ENCODE assay signal across 18 cellular contexts in genomic region chr13:93224545-93224944, GRCh38. TPM values are rescaled to one million over a fixed set of nuclear protein-coding genes. Genes with fewer than 3 reads are reported as not detected.
DNase-seq lines count a peak whose midpoint lies in the region; TF ChIP-seq lines count a peak whose summit lies in the region.
"Had no signal": no experiment of that assay in that cellular context is flagged by ENCODE, and none has a peak within 500 bp of the region (broad histone marks: within the 10 kb centered on the region; RNA-seq: fewer than 3 reads in every experiment).

No MANE protein-coding gene starts in this region.

- H3K36me3 Mint-ChIP-seq in endothelial cell (ENCODE audit: low read depth, unreplicated experiment), result no peaks in the 10 kb centered on the region
- no peaks in the 10 kb centered on the region for H3K36me3 Mint-ChIP-seq in activated CD4-positive, alpha-beta T cell treated with anti-CD3 and anti-CD28 coated beads, Interleukin-2, amount 10 ng/mL, durations not matched to agents 7 days and 5 days (ENCODE audit: low read depth)
- H3K36me3 Mint-ChIP-seq: memory B cell had no signal

- H3K18ac ChIP-seq in mesenchymal stem cell (ENCODE audit: low read depth in 1 of 2, low read length in 2 of 2), result no peak overlapping the region

- H3K36me3 ChIP-seq in HUES64 (ENCODE audit: insufficient read depth, low read length) (no peaks in the 10 kb centered on the region), mesenchymal stem cell (ENCODE audit: control insufficient read depth in 1 of 2, insufficient read depth in 2 of 2, low read depth in 1 of 2, low read length in 2 of 2) (no peaks in the 10 kb centered on the region)
- H3K36me3 ChIP-seq: transverse colon had no signal

- H2AK5ac ChIP-seq in mesenchymal stem cell (ENCODE audit: low read length, severe bottlenecking), result no peak overlapping the region

- H3K27ac ChIP-seq in HUES64 (ENCODE audit: low read depth, low read length), result peak overlapping the region; percentile 58
- H3K27ac ChIP-seq in mesenchymal stem cell (ENCODE audit: low read length, poor library complexity, severe bottlenecking), result no peak overlapping the region
- H3K27ac ChIP-seq: parathyroid adenoma, transverse colon had no signal

- H3K27ac Mint-ChIP-seq in endothelial cell (ENCODE audit: unreplicated experiment), result peak overlapping the region; percentile 26
- no peak overlapping the region for H3K27ac Mint-ChIP-seq in activated CD4-positive, alpha-beta T cell treated with anti-CD3 and anti-CD28 coated beads, Interleukin-2, amount 10 ng/mL, durations not matched to agents 7 days and 5 days
- H3K27ac Mint-ChIP-seq: memory B cell had no signal

- peak; percentile 32 for DNase-seq in AG09309 (ENCODE audit: low read depth)
- no peak for DNase-seq in endothelial cell (ENCODE audit: low spot score)
- peak; percentile 72 for DNase-seq in mesenchymal stem cell
- no peak for DNase-seq in NCI-H82 (lab: John Stamatoyannopoulos, UW)
- no peak for DNase-seq in hypothalamus (lab: John Stamatoyannopoulos, UW)
- no peak for DNase-seq in occipital lobe (lab: John Stamatoyannopoulos, UW)
- no peak for DNase-seq in activated CD4-positive, alpha-beta T cell treated with anti-CD3 and anti-CD28 coated beads, Interleukin-2, amount 10 ng/mL, durations not matched to agents 7 days and 5 days
- DNase-seq: activated CD4-positive, alpha-beta T cell treated with anti-CD3 and anti-CD28 coated beads for 4 hours; activated T-cell treated with anti-CD3 and anti-CD28 coated beads, Interleukin-2, amount 50 U/mL, for 48 hours; DMS153; head of caudate nucleus; NCI-H2227 treated with DMSO at 0.1 percent for 48 hours; OCI-M1; T-helper 1 cell; transverse colon had no signal

- H3K9ac ChIP-seq in HUES64 (ENCODE audit: low read depth, low read length) (no peak overlapping the region), mesenchymal stem cell (ENCODE audit: low read length) (no peak overlapping the region)
- H3K9ac ChIP-seq: parathyroid adenoma had no signal

- H3K4me1 Mint-ChIP-seq in endothelial cell (ENCODE audit: unreplicated experiment), result peaks cover 35% of the 10 kb centered on the region
- no peaks in the 10 kb centered on the region for H3K4me1 Mint-ChIP-seq in activated CD4-positive, alpha-beta T cell treated with anti-CD3 and anti-CD28 coated beads, Interleukin-2, amount 10 ng/mL, durations not matched to agents 7 days and 5 days
- H3K4me1 Mint-ChIP-seq: memory B cell had no signal

- H2BK15ac ChIP-seq in mesenchymal stem cell (ENCODE audit: low read depth, poor library complexity, severe bottlenecking), result no peak overlapping the region

- no peak overlapping the region for H2AFZ ChIP-seq in mesenchymal stem cell (ENCODE audit: low read depth, low read length)
- H2AFZ ChIP-seq: parathyroid adenoma had no signal

- H2BK120ac ChIP-seq in mesenchymal stem cell (ENCODE audit: low read depth, low read length), result no peak overlapping the region

- no peak overlapping the region for H4K8ac ChIP-seq in mesenchymal stem cell (ENCODE audit: low read length)

- H3K9me3 Mint-ChIP-seq in endothelial cell (ENCODE audit: unreplicated experiment), result no peaks in the 10 kb centered on the region
- no peaks in the 10 kb centered on the region for H3K9me3 Mint-ChIP-seq in activated CD4-positive, alpha-beta T cell treated with anti-CD3 and anti-CD28 coated beads, Interleukin-2, amount 10 ng/mL, durations not matched to agents 7 days and 5 days

- H2BK5ac ChIP-seq in mesenchymal stem cell (ENCODE audit: low read depth, low read length, poor library complexity, severe bottlenecking), result no peak overlapping the region

- peaks cover 5% of the 10 kb centered on the region for H3K27me3 Mint-ChIP-seq in endothelial cell (ENCODE audit: unreplicated experiment)
- H3K27me3 Mint-ChIP-seq in activated CD4-positive, alpha-beta T cell treated with anti-CD3 and anti-CD28 coated beads, Interleukin-2, amount 10 ng/mL, durations not matched to agents 7 days and 5 days, result peaks cover 32% of the 10 kb centered on the region

- no peak overlapping the region for H2BK12ac ChIP-seq in mesenchymal stem cell (ENCODE audit: low read length in 2 of 2)

- no peak overlapping the region for H3K4me2 ChIP-seq in mesenchymal stem cell (ENCODE audit: low read length, poor library complexity, severe bottlenecking)

- H3K4ac ChIP-seq in mesenchymal stem cell (ENCODE audit: low read depth in 1 of 2, low read length in 2 of 2), result no peak overlapping the region

- no peaks in the 10 kb centered on the region for H3K79me1 ChIP-seq in mesenchymal stem cell (replicated peaks; ENCODE audit: low read length, poor library complexity, severe bottlenecking)

- TF ChIP-seq CTCF in AG09309 (IDR thresholded peaks at IDR 0.05; ENCODE audit: control insufficient read depth, insufficient read depth, low read depth, low read length, missing control alignments) (no peak), endothelial cell (IDR thresholded peaks at IDR 0.05; ENCODE audit: unreplicated experiment) (no peak)

- no peak overlapping the region for H3K14ac ChIP-seq in mesenchymal stem cell (ENCODE audit: low read length in 2 of 2)

- no peak overlapping the region for H3K23ac ChIP-seq in mesenchymal stem cell (ENCODE audit: low read length in 2 of 2)

- WGBS in HUES64, result no CpG with 5 or more reads among the region's 1 CpG
- WGBS in mesenchymal stem cell, result no CpG with 5 or more reads among the region's 1 CpG

- no peaks in the 10 kb centered on the region for H3K27me3 ChIP-seq in HUES64 (ENCODE audit: insufficient read depth, low read length)
- H3K27me3 ChIP-seq in mesenchymal stem cell (ENCODE audit: control insufficient read depth in 1 of 2, insufficient read depth in 1 of 2, low read length in 2 of 2), result no peaks in the 10 kb centered on the region

- CTCF ChIA-PET in activated CD4-positive, alpha-beta T cell treated with anti-CD3 and anti-CD28 coated beads, Interleukin-2, amount 10 ng/mL, durations not matched to agents 7 days and 5 days (lab: Charles Lee), result no interaction called here

- POLR2A ChIA-PET in activated CD4-positive, alpha-beta T cell treated with anti-CD3 and anti-CD28 coated beads, Interleukin-2, amount 10 ng/mL, durations not matched to agents 7 days and 5 days (lab: Charles Lee), result no interaction called here

- H3K9me3 ChIP-seq in HUES64 (ENCODE audit: insufficient read depth, low read depth, low read length) (no peaks in the 10 kb centered on the region), mesenchymal stem cell (ENCODE audit: control insufficient read depth, low read length) (no peaks in the 10 kb centered on the region)
- H3K9me3 ChIP-seq: transverse colon had no signal

- H3K4me3 Mint-ChIP-seq in endothelial cell (ENCODE audit: unreplicated experiment), result no peak overlapping the region
- H3K4me3 Mint-ChIP-seq in activated CD4-positive, alpha-beta T cell treated with anti-CD3 and anti-CD28 coated beads, Interleukin-2, amount 10 ng/mL, durations not matched to agents 7 days and 5 days, result no peak overlapping the region
- H3K4me3 Mint-ChIP-seq: memory B cell had no signal

- peaks cover 48% of the 10 kb centered on the region for H3K4me1 ChIP-seq in HUES64 (ENCODE audit: insufficient read depth, low read length)
- H3K4me1 ChIP-seq in mesenchymal stem cell (ENCODE audit: control insufficient read depth, insufficient read depth, low read depth, low read length), result peaks cover 2% of the 10 kb centered on the region
- H3K4me1 ChIP-seq: parathyroid adenoma had no signal

- no peak overlapping the region for H3K4me3 ChIP-seq in AG09309 (ENCODE audit: control insufficient read depth, low read depth, low read length)
- H3K4me3 ChIP-seq in HUES64 (ENCODE audit: low read length), result peak overlapping the region; percentile 11; the same call in 1 of the 2 replicates
- H3K4me3 ChIP-seq in mesenchymal stem cell (ENCODE audit: insufficient read depth in 1 of 2, low read depth in 1 of 2, low read length in 2 of 2), result no peak overlapping the region
- H3K4me3 ChIP-seq: transverse colon had no signal

- H4K91ac ChIP-seq in mesenchymal stem cell (ENCODE audit: low read length), result no peak overlapping the region

RNA-seq across cellular contexts. Expression of gene GPC6, which starts 2.1 kb away (rescaled TPM):
- 13.7 TPM for polyA plus RNA-seq in HUES64 (2013, experiment 1 of 2)
- 17.9 TPM for polyA plus RNA-seq in HUES64 (2013, experiment 2 of 2)
- 16.1 TPM for total RNA-seq in endothelial cell (ENCODE audit: unreplicated experiment)
- 61.0 TPM for polyA plus RNA-seq in mesenchymal stem cell (2013, experiment 1 of 2)
- polyA plus RNA-seq in mesenchymal stem cell (2013, experiment 2 of 2), result 61.3 TPM
- total RNA-seq in occipital lobe, result 9.8 TPM
- not detected for total RNA-seq in activated CD4-positive, alpha-beta T cell treated with anti-CD3 and anti-CD28 coated beads, Interleukin-2, amount 10 ng/mL, durations not matched to agents 7 days and 5 days

Comparison
In these comparisons a context has a peak if more than half of its experiments do, and no peak if none do; other contexts are left out.
1. DNase-seq: peak in AG09309 (single experiment) and mesenchymal stem cell (single experiment); none in endothelial cell (single experiment), NCI-H82 (single experiment), hypothalamus (0 of 51), occipital lobe (single experiment) and activated CD4-positive, alpha-beta T cell treated with anti-CD3 and anti-CD28 coated beads, Interleukin-2, amount 10 ng/mL, durations not matched to agents 7 days and 5 days (single experiment).
2. RNA of gene GPC6, which starts 2.1 kb away (total RNA-seq): 16.1 TPM in endothelial cell (single experiment) and 9.8 TPM in occipital lobe (single experiment); not detected in activated CD4-positive, alpha-beta T cell treated with anti-CD3 and anti-CD28 coated beads, Interleukin-2, amount 10 ng/mL, durations not matched to agents 7 days and 5 days; every median in the first group is over 10 times any median in the second.